Comparison of ENCODE assay signal across 17 cellular contexts in genomic region chr17:19937522-19937921, GRCh38. TPM values are rescaled to one million over a fixed set of nuclear protein-coding genes. Genes with fewer than 3 reads are reported as not detected.
DNase-seq lines count a peak whose midpoint lies in the region; ATAC-seq and TF ChIP-seq lines count a peak whose summit lies in the region.
"Had no signal": no experiment of that assay in that cellular context is flagged by ENCODE, and none has a peak within 500 bp of the region (broad histone marks: within the 10 kb centered on the region; RNA-seq: fewer than 3 reads in every experiment).

No MANE protein-coding gene starts in this region.

- H3K9me3 ChIP-seq in breast epithelium (no peaks in the 10 kb centered on the region), mesenchymal stem cell (ENCODE audit: control insufficient read depth, low read length) (no peaks in the 10 kb centered on the region)
- H3K9me3 ChIP-seq: Caco-2 had no signal

- CTCF ChIA-PET in MCF 10A (lab: Yijun Ruan, JAX), result interaction anchor here (0.7 kb wide), 1 partner anchor 125 kb away, joined by 4 read pairs; no protein-coding TSS in a partner anchor

- no peak overlapping the region for H2BK120ac ChIP-seq in mesenchymal stem cell (ENCODE audit: low read depth, low read length)

- H3K14ac ChIP-seq in mesenchymal stem cell (ENCODE audit: low read length in 2 of 2), result no peak overlapping the region

- peaks cover 78% of the 10 kb centered on the region for H3K36me3 Mint-ChIP-seq in MCF 10A (ENCODE audit: insufficient read depth, unreplicated experiment)

- H3K9me3 Mint-ChIP-seq in MCF 10A (ENCODE audit: unreplicated experiment), result no peaks in the 10 kb centered on the region
- H3K9me3 Mint-ChIP-seq: H9 had no signal

- H3K79me1 ChIP-seq in mesenchymal stem cell (replicated peaks; ENCODE audit: low read length, poor library complexity, severe bottlenecking), result peaks cover 13% of the 10 kb centered on the region

- no peaks in the 10 kb centered on the region for H3K4me1 ChIP-seq in breast epithelium
- H3K4me1 ChIP-seq in mesenchymal stem cell (ENCODE audit: control insufficient read depth, insufficient read depth, low read depth, low read length), result peaks cover 1% of the 10 kb centered on the region

- intact Hi-C loops in MCF 10A (cut with micrococcal nuclease) (no loop called here), breast epithelium (cut with DNase I; ENCODE audit: low total_unique reads) (no loop called here)

- H3K23ac ChIP-seq in mesenchymal stem cell (ENCODE audit: low read length in 2 of 2), result no peak overlapping the region

- TF ChIP-seq CTCF in MCF 10A (IDR thresholded peaks at IDR 0.05; ENCODE audit: unreplicated experiment), result no peak
- TF ChIP-seq CTCF in breast epithelium (IDR thresholded peaks at IDR 0.05), result no peak
- TF ChIP-seq CTCF in choroid plexus epithelial cell (conservative IDR thresholded peaks at IDR 0.05; ENCODE audit: low read depth, low read length), result no peak

- H3K4me3 ChIP-seq in breast epithelium (no peak overlapping the region), choroid plexus epithelial cell (ENCODE audit: low read depth, low read length) (no peak overlapping the region), mesenchymal stem cell (ENCODE audit: insufficient read depth in 1 of 2, low read depth in 1 of 2, low read length in 2 of 2) (no peak overlapping the region)

- ATAC-seq in HG03025 (IDR thresholded peaks at IDR 0.05; ENCODE audit: low FRiP score, unreplicated experiment), result no peak
- ATAC-seq: Panc1 had no signal

- H2BK12ac ChIP-seq in mesenchymal stem cell (ENCODE audit: low read length in 2 of 2), result no peak overlapping the region

- H4K8ac ChIP-seq in mesenchymal stem cell (ENCODE audit: low read length), result no peak overlapping the region

- POLR2A ChIA-PET in MCF 10A (lab: Yijun Ruan, JAX), result interaction anchor here (0.7 kb wide), 1 partner anchor 124 kb away, joined by 3 read pairs; no protein-coding TSS in a partner anchor

- no peaks in the 10 kb centered on the region for H3K36me3 ChIP-seq in breast epithelium
- H3K36me3 ChIP-seq in mesenchymal stem cell (ENCODE audit: control insufficient read depth in 1 of 2, insufficient read depth in 2 of 2, low read depth in 1 of 2, low read length in 2 of 2), result peaks cover 20 to 83% of the 10 kb centered on the region in 2 experiments

- H4K91ac ChIP-seq in mesenchymal stem cell (ENCODE audit: low read length), result no peak overlapping the region

- no peaks in the 10 kb centered on the region for H3K27me3 Mint-ChIP-seq in MCF 10A (ENCODE audit: insufficient read depth, unreplicated experiment)

- peaks cover 19% of the 10 kb centered on the region for H3K4me1 Mint-ChIP-seq in MCF 10A (ENCODE audit: insufficient read depth, unreplicated experiment)

- no peak overlapping the region for H2AK5ac ChIP-seq in mesenchymal stem cell (ENCODE audit: low read length, severe bottlenecking)

- H3K4me2 ChIP-seq in mesenchymal stem cell (ENCODE audit: low read length, poor library complexity, severe bottlenecking), result no peak overlapping the region

- no peak overlapping the region for H3K18ac ChIP-seq in mesenchymal stem cell (ENCODE audit: low read depth in 1 of 2, low read length in 2 of 2)

- no peak overlapping the region for H3K4me3 Mint-ChIP-seq in MCF 10A (ENCODE audit: unreplicated experiment)
- H3K4me3 Mint-ChIP-seq: H9 had no signal

- no peak for DNase-seq in MCF 10A (ENCODE audit: unreplicated experiment)
- no peak for DNase-seq in breast epithelium (ENCODE audit: low spot score in 2 of 2)
- DNase-seq in choroid plexus epithelial cell (ENCODE audit: low read depth), result peak; percentile 43
- peak; percentile 38 for DNase-seq in mesenchymal stem cell
- no peak for DNase-seq in activated naive CD4-positive, alpha-beta T cell treated with Interleukin-2 at 50 U/mL for 16 hours
- DNase-seq in DMS79 (lab: John Stamatoyannopoulos, UW), result no peak
- no peak for DNase-seq in GM19240 (ENCODE audit: insufficient read length, low spot score)
- DNase-seq: H9, NCI-H1092 treated with DMSO at 0.1 percent for 48 hours, NCI-H1694, NCI-H2107, NCI-H446, NCI-H748 treated with DMSO at 0.1 percent for 48 hours, SHP77 had no signal

- no peak overlapping the region for H2BK15ac ChIP-seq in mesenchymal stem cell (ENCODE audit: low read depth, poor library complexity, severe bottlenecking)

- no TSS peak for BruUV-seq in MCF 10A (replicated peaks; lab: Mats Ljungman, UMichigan)

- H2BK5ac ChIP-seq in mesenchymal stem cell (ENCODE audit: low read depth, low read length, poor library complexity, severe bottlenecking), result no peak overlapping the region

- no peak overlapping the region for H2AFZ ChIP-seq in mesenchymal stem cell (ENCODE audit: low read depth, low read length)

- no peak overlapping the region for H3K27ac ChIP-seq in breast epithelium
- H3K27ac ChIP-seq in mesenchymal stem cell (ENCODE audit: low read length, poor library complexity, severe bottlenecking), result no peak overlapping the region

- H3K27me3 ChIP-seq in breast epithelium (no peaks in the 10 kb centered on the region), mesenchymal stem cell (ENCODE audit: control insufficient read depth in 1 of 2, insufficient read depth in 1 of 2, low read length in 2 of 2) (no peaks in the 10 kb centered on the region)

- H3K9ac ChIP-seq in mesenchymal stem cell (ENCODE audit: low read length), result no peak overlapping the region

- peak overlapping the region; percentile 18 for H3K27ac Mint-ChIP-seq in MCF 10A (ENCODE audit: low read depth, unreplicated experiment)
- H3K27ac Mint-ChIP-seq: H9 had no signal

- no peak overlapping the region for H3K4ac ChIP-seq in mesenchymal stem cell (ENCODE audit: low read depth in 1 of 2, low read length in 2 of 2)

- WGBS in mesenchymal stem cell, result 35% methylated on average over 2 of the region's 2 CpGs

- TF ChIP-seq POLR2A in breast epithelium (IDR thresholded peaks at IDR 0.05), result no peak

RNA-seq across cellular contexts. Expression of gene AKAP10, which starts 40.1 kb away (rescaled TPM):
- 33.7 and 34.1 TPM in 2 replicates for total RNA-seq in MCF 10A (2022)
- 10 to 100 TPM; 27.7 to 49.5 (median 34.1) TPM for total RNA-seq in breast epithelium
- polyA plus RNA-seq in mesenchymal stem cell (2013, experiment 1 of 2), result 11.9 TPM
- 12.0 TPM for polyA plus RNA-seq in mesenchymal stem cell (2013, experiment 2 of 2)

Comparison
In these comparisons a context has a peak if more than half of its experiments do, and no peak if none do; other contexts are left out.
1. DNase-seq: peak in choroid plexus epithelial cell (single experiment) and mesenchymal stem cell (single experiment); none in MCF 10A (single experiment), breast epithelium (0 of 2), activated naive CD4-positive, alpha-beta T cell treated with Interleukin-2 at 50 U/mL for 16 hours (single experiment), DMS79 (single experiment) and GM19240 (single experiment).